27 cellular contexts compared by ENCODE assay signal in the genomic region with DNA sequence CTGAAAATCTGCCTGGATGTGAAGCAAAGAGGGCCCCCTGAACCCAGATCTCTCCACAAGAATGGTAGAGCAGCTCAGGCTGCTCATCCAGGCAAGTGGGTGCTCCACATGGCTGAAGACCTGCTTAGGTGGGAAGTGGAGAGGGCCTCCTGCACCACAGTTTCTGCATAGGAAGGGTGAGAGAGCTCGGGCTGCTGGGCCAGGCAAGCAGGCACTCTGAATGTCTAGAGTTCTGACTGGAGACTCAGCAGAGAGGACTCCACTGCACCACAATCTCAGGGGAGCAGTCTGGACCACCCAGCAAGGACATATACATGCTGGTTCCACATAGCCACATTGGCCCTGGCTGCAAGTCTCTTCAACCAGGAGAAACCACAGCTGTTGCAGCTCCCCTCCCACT.
"Had no signal": no experiment of that assay in that cellular context is flagged by ENCODE, and none has a peak within 500 bp of the region (broad histone marks: within the 10 kb centered on the region; RNA-seq: fewer than 3 reads in every experiment).

No MANE protein-coding gene starts in this region.

- H3K9me3 ChIP-seq: ovary, psoas muscle, right lobe of liver, sigmoid colon, suprapubic skin, testis, tibial artery, transverse colon, upper lobe of left lung, vagina had no signal

- H3K9ac ChIP-seq: parathyroid adenoma had no signal

- H3K27ac Mint-ChIP-seq: natural killer cell treated with Interleukin-12 subunit alpha and Interleukin-12 subunit beta and Interleukin-15 and Interleukin-18, amount 100 ng/mL, for 72 hours; progenitor cell of endocrine pancreas; stimulated activated memory B cell treated with anti-CD40 and anti-IgM and Interleukin-4, amounts not matched to agents 10 μg/mL and 1 μg/mL and 100 μg/mL, for 72 hours had no signal

- ATAC-seq: naive thymus-derived CD8-positive, alpha-beta T cell; natural killer cell treated with Interleukin-12 subunit alpha and Interleukin-12 subunit beta and Interleukin-15 and Interleukin-18, amount 100 ng/mL, for 72 hours; psoas muscle; right cardiac atrium; stimulated activated memory B cell treated with anti-CD40 and anti-IgM and Interleukin-4, amounts not matched to agents 10 μg/mL and 1 μg/mL and 100 μg/mL, for 72 hours; stimulated activated naive CD8-positive, alpha-beta T cell treated with anti-CD3 and anti-CD28 coated beads, Interleukin-15, amount 100 ng/mL, for 72 hours; stimulated activated naive CD8-positive, alpha-beta T cell treated with anti-CD3 and anti-CD28 coated beads, Interleukin-15, Interleukin-2, amounts not matched to agents 100 U/mL and 50 U/mL, for 24 hours had no signal

- H3K36me3 Mint-ChIP-seq: natural killer cell treated with Interleukin-12 subunit alpha and Interleukin-12 subunit beta and Interleukin-15 and Interleukin-18, amount 100 ng/mL, for 72 hours; stimulated activated memory B cell treated with anti-CD40 and anti-IgM and Interleukin-4, amounts not matched to agents 10 μg/mL and 1 μg/mL and 100 μg/mL, for 72 hours had no signal

- H3K79me2 ChIP-seq: parathyroid adenoma had no signal

- H3K27me3 Mint-ChIP-seq: natural killer cell treated with Interleukin-12 subunit alpha and Interleukin-12 subunit beta and Interleukin-15 and Interleukin-18, amount 100 ng/mL, for 72 hours; progenitor cell of endocrine pancreas; stimulated activated memory B cell treated with anti-CD40 and anti-IgM and Interleukin-4, amounts not matched to agents 10 μg/mL and 1 μg/mL and 100 μg/mL, for 72 hours; stimulated activated naive CD8-positive, alpha-beta T cell treated with anti-CD3 and anti-CD28 coated beads, Interleukin-15, amount 100 ng/mL, for 72 hours had no signal

- H3K4me1 ChIP-seq: parathyroid adenoma, psoas muscle, right lobe of liver, suprapubic skin, testis, tibial artery, transverse colon, upper lobe of left lung, vagina had no signal

- H3K4me3 ChIP-seq: ovary, psoas muscle, right lobe of liver, sigmoid colon, suprapubic skin, testis, tibial artery, transverse colon, upper lobe of left lung, vagina had no signal

- H3K27me3 ChIP-seq: ovary, right lobe of liver, sigmoid colon, suprapubic skin, testis, tibial artery, transverse colon, upper lobe of left lung, vagina had no signal

- H3K36me3 ChIP-seq: ovary, right lobe of liver, sigmoid colon, suprapubic skin, tibial artery, transverse colon, upper lobe of left lung, vagina had no signal

- H3K27ac ChIP-seq: ovary, parathyroid adenoma, psoas muscle, right lobe of liver, sigmoid colon, suprapubic skin, testis, tibial artery, transverse colon, upper lobe of left lung, vagina had no signal

- H2AFZ ChIP-seq: parathyroid adenoma had no signal

- DNase-seq: naive thymus-derived CD8-positive, alpha-beta T cell; occipital lobe; ovary; psoas muscle; right cardiac atrium; right lobe of liver; sigmoid colon; small intestine; stimulated activated CD4-positive, alpha-beta T cell treated with anti-CD3 and anti-CD28 coated beads, Interleukin-12 subunit alpha, Interleukin-12 subunit beta, amount 100 ng/mL, for 4 hours; stimulated activated CD4-positive, alpha-beta T cell treated with anti-CD3 and anti-CD28 coated beads, Interleukin-1b, Interleukin-23, amount 100 ng/mL, for 48 hours; stimulated activated CD4-positive, alpha-beta T cell treated with anti-CD3 and anti-CD28 coated beads, Interleukin-4, amount 100 ng/mL, for 1 hour; stimulated activated CD4-positive, alpha-beta T cell treated with anti-CD3 and anti-CD28 coated beads, Interleukin-4, amount 100 ng/mL, for 4 hours; stimulated activated CD8-positive, alpha-beta memory T cell treated with anti-CD3 and anti-CD28 coated beads, Interleukin-4, amount 100 ng/mL, for 48 hours; stimulated activated naive CD4-positive, alpha-beta T cell; stimulated activated naive CD8-positive, alpha-beta T cell treated with anti-CD3 and anti-CD28 coated beads, Interleukin-15, amount 100 ng/mL, for 72 hours; stimulated activated naive CD8-positive, alpha-beta T cell treated with anti-CD3 and anti-CD28 coated beads, Interleukin-15, Interleukin-2, amounts not matched to agents 100 U/mL and 50 U/mL, for 24 hours; testis; tibial artery; transverse colon; upper lobe of left lung had no signal

- H3K9me3 Mint-ChIP-seq: stimulated activated memory B cell treated with anti-CD40 and anti-IgM and Interleukin-4, amounts not matched to agents 10 μg/mL and 1 μg/mL and 100 μg/mL, for 72 hours; stimulated activated naive CD8-positive, alpha-beta T cell treated with anti-CD3 and anti-CD28 coated beads, Interleukin-15, amount 100 ng/mL, for 72 hours had no signal

- H3K4me3 Mint-ChIP-seq: naive B cell; naive thymus-derived CD8-positive, alpha-beta T cell; natural killer cell treated with Interleukin-12 subunit alpha and Interleukin-12 subunit beta and Interleukin-15 and Interleukin-18, amount 100 ng/mL, for 72 hours; stimulated activated memory B cell treated with anti-CD40 and anti-IgM and Interleukin-4, amounts not matched to agents 10 μg/mL and 1 μg/mL and 100 μg/mL, for 72 hours; stimulated activated naive CD8-positive, alpha-beta T cell treated with anti-CD3 and anti-CD28 coated beads, Interleukin-15, amount 100 ng/mL, for 72 hours had no signal
